In the genomic region with DNA sequence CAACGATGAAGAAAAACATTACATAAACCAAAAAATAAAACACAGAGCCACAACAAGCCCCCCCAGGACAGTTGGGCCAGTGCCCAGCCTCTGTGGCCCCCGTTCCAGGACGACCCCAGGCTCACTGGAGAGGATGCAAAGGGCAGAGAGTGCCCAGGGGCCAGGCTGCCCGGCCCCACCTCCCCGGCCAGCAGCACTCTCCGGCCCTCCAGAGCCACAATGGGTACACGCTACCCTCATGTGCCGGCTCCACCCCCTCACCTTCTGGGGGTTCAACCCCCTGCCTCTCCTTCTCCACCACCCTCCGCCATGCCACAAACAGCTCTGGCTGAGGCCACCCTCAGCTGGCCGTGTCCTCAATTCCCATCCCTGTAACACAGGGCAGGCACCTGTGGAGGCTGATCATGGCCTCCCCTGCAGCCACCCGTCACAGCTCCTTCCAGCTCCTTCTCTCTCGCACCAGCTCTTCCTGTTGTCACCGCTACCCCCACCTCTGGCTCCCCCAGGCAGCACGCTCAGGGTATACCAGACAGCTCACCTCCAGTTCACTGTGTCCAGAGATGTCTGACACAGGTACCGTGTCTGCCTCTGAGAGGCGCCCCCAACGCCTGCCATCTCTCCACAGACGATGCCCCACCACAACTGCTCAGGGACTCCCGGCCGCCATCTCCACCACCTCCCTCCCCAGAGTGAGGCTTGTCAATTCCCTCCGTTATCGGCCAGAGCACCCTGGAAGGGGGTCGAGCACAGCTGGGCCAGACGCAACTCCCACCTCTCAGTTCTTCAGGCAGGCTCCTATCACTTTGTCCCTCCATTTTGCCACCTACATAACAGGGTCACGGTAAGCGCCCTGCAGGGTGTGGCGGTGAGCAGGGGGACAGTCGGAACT, we compare ENCODE assay signal across 23 cellular contexts. TPM values are rescaled to one million over a fixed set of nuclear protein-coding genes. Genes with fewer than 3 reads are reported as not detected.
DNase-seq lines count a peak whose midpoint lies in the region; ATAC-seq and TF ChIP-seq lines count a peak whose summit lies in the region.
"Had no signal": no experiment of that assay in that cellular context is flagged by ENCODE, and none has a peak within 500 bp of the region (broad histone marks: within the 10 kb centered on the region; RNA-seq: fewer than 3 reads in every experiment).

No MANE protein-coding gene starts in this region.

- peaks cover 9 to 17% of the 10 kb centered on the region in 2 donors for H3K36me3 Mint-ChIP-seq in CD4-positive, alpha-beta memory T cell
- H3K36me3 Mint-ChIP-seq: activated naive CD4-positive, alpha-beta T cell treated with anti-CD3 and anti-CD28 coated beads, Interleukin-2, amount 50 U/mL, for 24 hours had no signal

- H3K27ac Mint-ChIP-seq in CD4-positive, alpha-beta memory T cell: peak overlapping the region in 5 of 7 donors; percentile 18 to 85 (median 49)
- H3K27ac Mint-ChIP-seq: activated CD4-positive, alpha-beta T cell treated with anti-CD3 and anti-CD28 coated beads for 36 hours; activated naive CD4-positive, alpha-beta T cell treated with anti-CD3 and anti-CD28 coated beads, Interleukin-2, amount 50 U/mL, for 24 hours; activated T-cell treated with anti-CD3 and anti-CD28 coated beads, Interleukin-2, amount 50 U/mL, for 72 hours had no signal

- H3K4me3 Mint-ChIP-seq in CD4-positive, alpha-beta memory T cell: peak overlapping the region in 4 of 8 donors; percentile 29 to 67 (median 52)
- H3K4me3 Mint-ChIP-seq: activated CD4-positive, alpha-beta T cell treated with anti-CD3 and anti-CD28 coated beads for 36 hours; activated naive CD4-positive, alpha-beta T cell treated with anti-CD3 and anti-CD28 coated beads, Interleukin-2, amount 50 U/mL, for 24 hours; activated T-cell treated with anti-CD3 and anti-CD28 coated beads, Interleukin-2, amount 50 U/mL, for 72 hours had no signal

- H3K4me2 ChIP-seq in OCI-LY3 (ENCODE audit: low read length) (peak overlapping the region; percentile 44; the same call in 1 of the 2 replicates), osteoblast (ENCODE audit: insufficient read depth, low read length) (no peak overlapping the region)

- no peak overlapping the region for H3K27ac ChIP-seq in CD4-positive, alpha-beta memory T cell (ENCODE audit: low read depth, low read length)
- H3K27ac ChIP-seq in OCI-LY3 (ENCODE audit: low read length): no peak overlapping the region
- H3K27ac ChIP-seq in osteoblast (ENCODE audit: low read depth, low read length): no peak overlapping the region
- no peak overlapping the region for H3K27ac ChIP-seq in gastrocnemius medialis
- H3K27ac ChIP-seq: foreskin keratinocyte, parathyroid adenoma, sigmoid colon, testis had no signal

- H3K27me3 ChIP-seq in CD4-positive, alpha-beta memory T cell (ENCODE audit: insufficient read depth, low read length): no peaks in the 10 kb centered on the region
- no peaks in the 10 kb centered on the region for H3K27me3 ChIP-seq in OCI-LY3 (ENCODE audit: low read depth, low read length)
- no peaks in the 10 kb centered on the region for H3K27me3 ChIP-seq in osteoblast (ENCODE audit: insufficient read depth, low read length)
- H3K27me3 ChIP-seq in gastrocnemius medialis: no peaks in the 10 kb centered on the region
- H3K27me3 ChIP-seq: foreskin keratinocyte, sigmoid colon, testis had no signal

- no peak for TF ChIP-seq POLR2A in gastrocnemius medialis (IDR thresholded peaks at IDR 0.05)

- peaks cover 36% of the 10 kb centered on the region for H4K20me1 ChIP-seq in OCI-LY3 (ENCODE audit: insufficient read depth, low read length)
- H4K20me1 ChIP-seq in osteoblast (ENCODE audit: insufficient read depth, low read length): peaks cover 78% of the 10 kb centered on the region

- TF ChIP-seq CTCF in OCI-LY3 (IDR thresholded peaks at IDR 0.05; ENCODE audit: low read depth, low read length): no peak
- no peak for TF ChIP-seq CTCF in osteoblast (IDR thresholded peaks at IDR 0.05; ENCODE audit: extremely low read depth, low read depth, low read length)
- TF ChIP-seq CTCF in gastrocnemius medialis (IDR thresholded peaks at IDR 0.05 in 4 of 5, conservative IDR thresholded peaks at IDR 0.05 in 1 of 5): no peak

- in situ Hi-C loops in gastrocnemius medialis (cut with MboI; ENCODE audit: low sequenced_read_pairs in 4 of 4): loop anchor here (25.0 kb wide), 3 partner anchors 205 to 305 kb away; partner anchors contain the start of genes MUC5B (in 3 of the 4) and TOLLIP (in 1 of the 4)

- no peak overlapping the region for H3K9ac ChIP-seq in OCI-LY3 (ENCODE audit: low read length)
- H3K9ac ChIP-seq: parathyroid adenoma had no signal

- peaks cover 47% of the 10 kb centered on the region for H3K79me2 ChIP-seq in OCI-LY3 (ENCODE audit: low read length)
- peaks cover 74% of the 10 kb centered on the region for H3K79me2 ChIP-seq in osteoblast (ENCODE audit: insufficient read depth, low read length)

- intact Hi-C loops in CD4-positive, alpha-beta memory T cell (cut with micrococcal nuclease): no loop called here
- intact Hi-C loops in left cardiac atrium (cut with DNase I): loop anchor here in 1 of 2 donors (2.0 to 10.0 kb wide), 3 partner anchors 63 to 315 kb away; no protein-coding TSS in a partner anchor
- intact Hi-C loops in gastrocnemius medialis (cut with DNase I; ENCODE audit: low total_unique reads): loop anchor here (10.0 kb wide), 2 partner anchors 223 to 403 kb away; no protein-coding TSS in a partner anchor

- CTCF ChIA-PET in CD4-positive, alpha-beta memory T cell (lab: Charles Lee; ENCODE audit: partially characterized antibody): no interaction called here

- no peaks in the 10 kb centered on the region for H3K9me3 Mint-ChIP-seq in CD4-positive, alpha-beta memory T cell
- H3K9me3 Mint-ChIP-seq: activated naive CD4-positive, alpha-beta T cell treated with anti-CD3 and anti-CD28 coated beads, Interleukin-2, amount 50 U/mL, for 24 hours; activated T-cell treated with anti-CD3 and anti-CD28 coated beads, Interleukin-2, amount 50 U/mL, for 72 hours had no signal

- no peak overlapping the region for H3K4me3 ChIP-seq in CD4-positive, alpha-beta memory T cell (ENCODE audit: low read length in 2 of 2)
- H3K4me3 ChIP-seq in OCI-LY3 (ENCODE audit: low read length) (no peak overlapping the region), osteoblast (ENCODE audit: insufficient read depth, low read length) (no peak overlapping the region), gastrocnemius medialis (no peak overlapping the region)
- H3K4me3 ChIP-seq: sigmoid colon, testis had no signal

- POLR2A ChIA-PET in CD4-positive, alpha-beta memory T cell (lab: Charles Lee; ENCODE audit: partially characterized antibody): no interaction called here

- H3K36me3 ChIP-seq in CD4-positive, alpha-beta memory T cell (ENCODE audit: insufficient read depth, low read length): no peaks in the 10 kb centered on the region
- H3K36me3 ChIP-seq in OCI-LY3 (replicated peaks; ENCODE audit: low read depth, low read length) (no peaks in the 10 kb centered on the region), osteoblast (ENCODE audit: insufficient read depth, low read length) (no peaks in the 10 kb centered on the region), gastrocnemius medialis (no peaks in the 10 kb centered on the region)
- H3K36me3 ChIP-seq: sigmoid colon had no signal

- no peak for DNase-seq in CD4-positive, alpha-beta memory T cell
- DNase-seq in left cardiac atrium: peak; percentile 13
- DNase-seq in osteoblast (ENCODE audit: insufficient read length, low spot score, missing footprints): peak; percentile 58
- no peak for DNase-seq in gastrocnemius medialis
- DNase-seq: activated CD4-positive, alpha-beta T cell treated with anti-CD3 and anti-CD28 coated beads for 36 hours; activated T-cell treated with anti-CD3 and anti-CD28 coated beads, Interleukin-2, amount 50 U/mL, for 72 hours; COR-L47; DMS79 treated with DMSO at 0.1 percent for 48 hours; effector CD4-positive, alpha-beta T cell; erythroblast; foreskin keratinocyte; islet precursor cell; NCI-H1092; NCI-H1930; NCI-H82; SIG-M5; sigmoid colon; testis had no signal

- peaks cover 57% of the 10 kb centered on the region for H3K4me1 ChIP-seq in CD4-positive, alpha-beta memory T cell (ENCODE audit: insufficient read depth, low read length)
- H3K4me1 ChIP-seq in OCI-LY3 (ENCODE audit: low read length) (peaks cover 52% of the 10 kb centered on the region), osteoblast (ENCODE audit: insufficient read depth, low read length) (peaks cover 12% of the 10 kb centered on the region), gastrocnemius medialis (peaks cover 51 to 63% of the 10 kb centered on the region in 2 donors)
- H3K4me1 ChIP-seq: parathyroid adenoma had no signal

- peaks cover 49 to 88% (median 68%) of the 10 kb centered on the region in 4 donors for H3K4me1 Mint-ChIP-seq in CD4-positive, alpha-beta memory T cell

- no peak for ATAC-seq in left cardiac atrium
- no peak for ATAC-seq in HG03108 (IDR thresholded peaks at IDR 0.05; ENCODE audit: unreplicated experiment)
- ATAC-seq in gastrocnemius medialis: no peak
- no peak for ATAC-seq in GM19351 (IDR thresholded peaks at IDR 0.05; ENCODE audit: unreplicated experiment)
- ATAC-seq: activated CD4-positive, alpha-beta T cell treated with anti-CD3 and anti-CD28 coated beads for 36 hours; activated T-cell treated with anti-CD3 and anti-CD28 coated beads, Interleukin-2, amount 50 U/mL, for 72 hours; foreskin keratinocyte had no signal

- no peaks in the 10 kb centered on the region for H3K9me3 ChIP-seq in CD4-positive, alpha-beta memory T cell (ENCODE audit: control insufficient read depth in 1 of 2, low read length in 2 of 2)
- H3K9me3 ChIP-seq in OCI-LY3 (ENCODE audit: insufficient read depth, low read length) (no peaks in the 10 kb centered on the region), osteoblast (ENCODE audit: low read depth, low read length) (no peaks in the 10 kb centered on the region), gastrocnemius medialis (no peaks in the 10 kb centered on the region)
- H3K9me3 ChIP-seq: sigmoid colon, testis had no signal

- H2AFZ ChIP-seq in OCI-LY3 (ENCODE audit: low read depth, low read length) (no peak overlapping the region), osteoblast (ENCODE audit: low read length) (no peak overlapping the region)
- H2AFZ ChIP-seq: parathyroid adenoma had no signal

- H3K27me3 Mint-ChIP-seq in CD4-positive, alpha-beta memory T cell: no peaks in the 10 kb centered on the region
- H3K27me3 Mint-ChIP-seq: activated CD4-positive, alpha-beta T cell treated with anti-CD3 and anti-CD28 coated beads for 36 hours; activated naive CD4-positive, alpha-beta T cell treated with anti-CD3 and anti-CD28 coated beads, Interleukin-2, amount 50 U/mL, for 24 hours had no signal

RNA-seq across cellular contexts. Expression of gene MOB2, which starts 30.8 kb away (rescaled TPM):
- 10 to 100 TPM; 73.1 to 74.1 TPM for total RNA-seq in CD4-positive, alpha-beta memory T cell
- polyA plus RNA-seq in CD4-positive, alpha-beta memory T cell: 10 to 100 TPM; 48.8 to 67.0 TPM
- total RNA-seq in left cardiac atrium (10 to 100 TPM; 36.6 to 44.0 TPM), osteoblast (28.2 and 29.8 TPM in 2 replicates), gastrocnemius medialis (10 to 100 TPM; 21.1 to 71.5 (median 48.3) TPM)

RNA-seq across cellular contexts. Expression of gene DUSP8, which starts 54.7 kb away (rescaled TPM):
- 1 to 10 TPM; 5.8 TPM for total RNA-seq in CD4-positive, alpha-beta memory T cell
- 1 to 10 TPM in 1 of 2 donors, not detected in 1; 1.5 TPM for polyA plus RNA-seq in CD4-positive, alpha-beta memory T cell
- total RNA-seq in left cardiac atrium (10 to 100 TPM in 1 of 2 donors, 1 to 10 TPM in 1; 9.0 to 21.7 TPM), osteoblast (under 0.01 TPM in 2 replicates), gastrocnemius medialis (10 to 100 TPM in 1 of 4 donors, 1 to 10 TPM in 3; 2.6 to 25.9 (median 6.3) TPM)

Comparison
In these comparisons a context has a peak if more than half of its experiments do, and no peak if none do; other contexts are left out.
1. DNase-seq: peak in left cardiac atrium (single experiment) and osteoblast (single experiment); none in CD4-positive, alpha-beta memory T cell (0 of 5) and gastrocnemius medialis (0 of 2).